ENCODE assay signal across 8 cellular contexts in genomic region chr3:172622916-172623700, GRCh38.
DNase-seq lines count a peak whose midpoint lies in the region; ATAC-seq lines count a peak whose summit lies in the region.

No MANE protein-coding gene starts in this region.

- no peaks in the 10 kb centered on the region for H3K27me3 Mint-ChIP-seq in stimulated activated naive CD8-positive, alpha-beta T cell treated with anti-CD3 and anti-CD28 coated beads, Interleukin-15, amount 100 ng/mL, for 72 hours
- H3K27me3 Mint-ChIP-seq in activated T-helper 1 cell treated with anti-CD3 and anti-CD28 coated beads, Interleukin-12 subunit alpha, Interleukin-12 subunit beta, Interleukin-2, Interleukin-4 antibody, amounts not matched to agents 30 ng/mL and 10 ng/mL and 1 ng/mL, durations not matched to agents 14 hours and 24 hours and 36 hours (ENCODE audit: insufficient read depth): peaks cover 2% of the 10 kb centered on the region

- ATAC-seq in stimulated activated naive CD8-positive, alpha-beta T cell treated with anti-CD3 and anti-CD28 coated beads, Interleukin-15, Interleukin-2, amounts not matched to agents 100 U/mL and 50 U/mL, for 24 hours: no peak
- no peak for ATAC-seq in stimulated activated naive CD8-positive, alpha-beta T cell treated with anti-CD3 and anti-CD28 coated beads, Interleukin-15, amount 100 ng/mL, for 72 hours
- ATAC-seq in HG03520 (IDR thresholded peaks at IDR 0.05; ENCODE audit: unreplicated experiment) (no peak), GM19452 (IDR thresholded peaks at IDR 0.05; ENCODE audit: unreplicated experiment) (no peak)

- peaks cover 3% of the 10 kb centered on the region for H3K36me3 Mint-ChIP-seq in activated T-helper 1 cell treated with anti-CD3 and anti-CD28 coated beads, Interleukin-12 subunit alpha, Interleukin-12 subunit beta, Interleukin-2, Interleukin-4 antibody, amounts not matched to agents 30 ng/mL and 10 ng/mL and 1 ng/mL, durations not matched to agents 14 hours and 24 hours and 36 hours (ENCODE audit: low read depth)

- no peak overlapping the region for H3K27ac Mint-ChIP-seq in stimulated activated naive CD8-positive, alpha-beta T cell treated with anti-CD3 and anti-CD28 coated beads, Interleukin-15, amount 100 ng/mL, for 72 hours
- H3K27ac Mint-ChIP-seq in activated T-helper 1 cell treated with anti-CD3 and anti-CD28 coated beads, Interleukin-12 subunit alpha, Interleukin-12 subunit beta, Interleukin-2, Interleukin-4 antibody, amounts not matched to agents 30 ng/mL and 10 ng/mL and 1 ng/mL, durations not matched to agents 14 hours and 24 hours and 36 hours: no peak overlapping the region

- peak; percentile 55 for DNase-seq in stimulated activated naive CD8-positive, alpha-beta T cell treated with anti-CD3 and anti-CD28 coated beads, Interleukin-15, Interleukin-2, amounts not matched to agents 100 U/mL and 50 U/mL, for 24 hours
- no peak for DNase-seq in stimulated activated naive CD8-positive, alpha-beta T cell treated with anti-CD3 and anti-CD28 coated beads, Interleukin-15, amount 100 ng/mL, for 72 hours
- DNase-seq in NCI-H2171 treated with DMSO at 0.1 percent for 48 hours (lab: John Stamatoyannopoulos, UW) (peak; percentile 18), globus pallidus (ENCODE audit: low spot score) (peak; percentile 7)
- no peak for DNase-seq in activated T-helper 1 cell treated with anti-CD3 and anti-CD28 coated beads, Interleukin-12 subunit alpha, Interleukin-12 subunit beta, Interleukin-2, Interleukin-4 antibody, amounts not matched to agents 30 ng/mL and 10 ng/mL and 1 ng/mL, durations not matched to agents 14 hours and 24 hours and 36 hours (ENCODE audit: low spot score)

- H3K4me1 Mint-ChIP-seq in stimulated activated naive CD8-positive, alpha-beta T cell treated with anti-CD3 and anti-CD28 coated beads, Interleukin-15, amount 100 ng/mL, for 72 hours: peaks cover 6% of the 10 kb centered on the region
- H3K4me1 Mint-ChIP-seq in activated T-helper 1 cell treated with anti-CD3 and anti-CD28 coated beads, Interleukin-12 subunit alpha, Interleukin-12 subunit beta, Interleukin-2, Interleukin-4 antibody, amounts not matched to agents 30 ng/mL and 10 ng/mL and 1 ng/mL, durations not matched to agents 14 hours and 24 hours and 36 hours (ENCODE audit: low read depth): peaks cover 25% of the 10 kb centered on the region

- peaks cover 5 to 7% of the 10 kb centered on the region in 2 donors for H3K9me3 Mint-ChIP-seq in stimulated activated naive CD8-positive, alpha-beta T cell treated with anti-CD3 and anti-CD28 coated beads, Interleukin-15, amount 100 ng/mL, for 72 hours
- no peaks in the 10 kb centered on the region for H3K9me3 Mint-ChIP-seq in activated T-helper 1 cell treated with anti-CD3 and anti-CD28 coated beads, Interleukin-12 subunit alpha, Interleukin-12 subunit beta, Interleukin-2, Interleukin-4 antibody, amounts not matched to agents 30 ng/mL and 10 ng/mL and 1 ng/mL, durations not matched to agents 14 hours and 24 hours and 36 hours

- no peak overlapping the region for H3K4me3 ChIP-seq in skin epidermis

- peak overlapping the region in 13 of 21 experiments; percentile 4 to 80 (median 36) for H3K27ac ChIP-seq in skin epidermis

- intact Hi-C loops in activated T-helper 1 cell treated with anti-CD3 and anti-CD28 coated beads, Interleukin-12 subunit alpha, Interleukin-12 subunit beta, Interleukin-2, Interleukin-4 antibody, amounts not matched to agents 30 ng/mL and 10 ng/mL and 1 ng/mL, durations not matched to agents 14 hours and 24 hours and 36 hours (cut with micrococcal nuclease): loop anchor here (1.0 to 2.0 kb wide), 7 partner anchors 27 to 291 kb away; no protein-coding TSS in a partner anchor

- no peak overlapping the region for H3K4me3 Mint-ChIP-seq in stimulated activated naive CD8-positive, alpha-beta T cell treated with anti-CD3 and anti-CD28 coated beads, Interleukin-15, amount 100 ng/mL, for 72 hours
- peak overlapping the region; percentile 50 for H3K4me3 Mint-ChIP-seq in activated T-helper 1 cell treated with anti-CD3 and anti-CD28 coated beads, Interleukin-12 subunit alpha, Interleukin-12 subunit beta, Interleukin-2, Interleukin-4 antibody, amounts not matched to agents 30 ng/mL and 10 ng/mL and 1 ng/mL, durations not matched to agents 14 hours and 24 hours and 36 hours

Comparison
In these comparisons a context has a peak if more than half of its experiments do, and no peak if none do; other contexts are left out.
1. DNase-seq: peak in stimulated activated naive CD8-positive, alpha-beta T cell treated with anti-CD3 and anti-CD28 coated beads, Interleukin-15, Interleukin-2, amounts not matched to agents 100 U/mL and 50 U/mL, for 24 hours (single experiment), NCI-H2171 treated with DMSO at 0.1 percent for 48 hours (single experiment) and globus pallidus (single experiment); none in stimulated activated naive CD8-positive, alpha-beta T cell treated with anti-CD3 and anti-CD28 coated beads, Interleukin-15, amount 100 ng/mL, for 72 hours (0 of 2) and activated T-helper 1 cell treated with anti-CD3 and anti-CD28 coated beads, Interleukin-12 subunit alpha, Interleukin-12 subunit beta, Interleukin-2, Interleukin-4 antibody, amounts not matched to agents 30 ng/mL and 10 ng/mL and 1 ng/mL, durations not matched to agents 14 hours and 24 hours and 36 hours (single experiment).